Comparison of ENCODE assay signal across 1 cellular context in the genomic region with DNA sequence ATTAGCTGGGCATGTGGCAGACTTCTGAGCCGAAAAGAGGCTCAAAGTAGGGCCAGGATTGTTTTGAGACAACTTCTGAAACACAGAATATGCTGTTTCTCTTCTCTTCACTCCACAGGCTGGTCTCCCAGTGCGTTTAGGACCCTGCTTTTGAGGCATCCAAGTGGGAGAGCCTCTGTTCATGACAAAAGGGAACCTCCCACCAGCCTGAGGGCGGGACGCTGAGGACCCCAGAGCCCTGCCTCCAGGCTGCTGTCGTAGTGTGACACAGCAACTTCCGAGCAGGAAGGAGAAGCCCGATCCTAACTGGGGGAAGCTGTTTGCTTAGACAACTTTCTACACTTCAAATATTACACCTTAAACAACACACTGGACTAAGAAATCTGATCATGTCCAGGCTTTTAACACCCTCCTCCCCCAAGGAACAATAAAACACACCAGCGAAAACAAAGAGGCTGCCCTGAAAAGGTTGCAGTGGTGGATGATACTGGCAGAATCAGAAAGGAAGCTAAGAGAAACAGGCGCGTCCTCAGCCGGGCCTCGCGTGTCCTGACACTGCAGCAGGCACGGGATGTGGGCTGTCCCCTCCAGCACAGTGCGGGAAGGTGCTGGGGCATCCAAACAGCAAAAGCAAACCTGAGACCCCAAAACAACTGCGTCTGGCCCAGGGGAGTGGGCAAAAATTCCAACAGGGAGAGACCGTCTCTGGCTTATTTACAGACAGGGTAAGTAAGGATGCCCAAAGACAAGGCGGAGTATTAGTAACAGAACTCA.
TF ChIP-seq lines count a peak whose summit lies in the region.

No MANE protein-coding gene starts in this region.

TF ChIP-seq in HEK293, 187 proteins besides CTCF, POLR2A, EP300 and RAD21 (continued from another document and continues in another):
- TF ChIP-seq, protein P1, sequence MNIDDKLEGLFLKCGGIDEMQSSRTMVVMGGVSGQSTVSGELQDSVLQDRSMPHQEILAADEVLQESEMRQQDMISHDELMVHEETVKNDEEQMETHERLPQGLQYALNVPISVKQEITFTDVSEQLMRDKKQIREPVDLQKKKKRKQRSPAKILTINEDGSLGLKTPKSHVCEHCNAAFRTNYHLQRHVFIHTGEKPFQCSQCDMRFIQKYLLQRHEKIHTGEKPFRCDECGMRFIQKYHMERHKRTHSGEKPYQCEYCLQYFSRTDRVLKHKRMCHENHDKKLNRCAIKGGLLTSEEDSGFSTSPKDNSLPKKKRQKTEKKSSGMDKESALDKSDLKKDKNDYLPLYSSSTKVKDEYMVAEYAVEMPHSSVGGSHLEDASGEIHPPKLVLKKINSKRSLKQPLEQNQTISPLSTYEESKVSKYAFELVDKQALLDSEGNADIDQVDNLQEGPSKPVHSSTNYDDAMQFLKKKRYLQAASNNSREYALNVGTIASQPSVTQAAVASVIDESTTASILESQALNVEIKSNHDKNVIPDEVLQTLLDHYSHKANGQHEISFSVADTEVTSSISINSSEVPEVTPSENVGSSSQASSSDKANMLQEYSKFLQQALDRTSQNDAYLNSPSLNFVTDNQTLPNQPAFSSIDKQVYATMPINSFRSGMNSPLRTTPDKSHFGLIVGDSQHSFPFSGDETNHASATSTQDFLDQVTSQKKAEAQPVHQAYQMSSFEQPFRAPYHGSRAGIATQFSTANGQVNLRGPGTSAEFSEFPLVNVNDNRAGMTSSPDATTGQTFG (tag by site-specific recombination; IDR thresholded peaks at IDR 0.05; ENCODE audit: borderline replicate concordance) = no peak
- no peak for TF ChIP-seq ZNF223 (tag by site-specific recombination; IDR thresholded peaks at IDR 0.05)
- TF ChIP-seq, protein P2, sequence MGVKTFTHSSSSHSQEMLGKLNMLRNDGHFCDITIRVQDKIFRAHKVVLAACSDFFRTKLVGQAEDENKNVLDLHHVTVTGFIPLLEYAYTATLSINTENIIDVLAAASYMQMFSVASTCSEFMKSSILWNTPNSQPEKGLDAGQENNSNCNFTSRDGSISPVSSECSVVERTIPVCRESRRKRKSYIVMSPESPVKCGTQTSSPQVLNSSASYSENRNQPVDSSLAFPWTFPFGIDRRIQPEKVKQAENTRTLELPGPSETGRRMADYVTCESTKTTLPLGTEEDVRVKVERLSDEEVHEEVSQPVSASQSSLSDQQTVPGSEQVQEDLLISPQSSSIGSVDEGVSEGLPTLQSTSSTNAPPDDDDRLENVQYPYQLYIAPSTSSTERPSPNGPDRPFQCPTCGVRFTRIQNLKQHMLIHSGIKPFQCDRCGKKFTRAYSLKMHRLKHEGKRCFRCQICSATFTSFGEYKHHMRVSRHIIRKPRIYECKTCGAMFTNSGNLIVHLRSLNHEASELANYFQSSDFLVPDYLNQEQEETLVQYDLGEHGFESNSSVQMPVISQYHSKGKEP (tag by site-specific recombination; IDR thresholded peaks at IDR 0.05) = peak; percentile 16; the same call in 1 of the 2 replicates
- TF ChIP-seq ZNF433 (tag by site-specific recombination; IDR thresholded peaks at IDR 0.05; ENCODE audit: low read depth) = no peak
- no peak for TF ChIP-seq ZNF701 (tag by site-specific recombination; IDR thresholded peaks at IDR 0.05)
- TF ChIP-seq ZNF621 (tag by site-specific recombination; IDR thresholded peaks at IDR 0.05) = no peak
- peak; percentile 36 for TF ChIP-seq EGR2 (tag by site-specific recombination; IDR thresholded peaks at IDR 0.05; ENCODE audit: low read depth)
- peak; percentile 77; the same call in 1 of the 2 replicates for TF ChIP-seq TRIM28 (IDR thresholded peaks at IDR 0.05; ENCODE audit: borderline replicate concordance, low read length)
- TF ChIP-seq, protein P3, sequence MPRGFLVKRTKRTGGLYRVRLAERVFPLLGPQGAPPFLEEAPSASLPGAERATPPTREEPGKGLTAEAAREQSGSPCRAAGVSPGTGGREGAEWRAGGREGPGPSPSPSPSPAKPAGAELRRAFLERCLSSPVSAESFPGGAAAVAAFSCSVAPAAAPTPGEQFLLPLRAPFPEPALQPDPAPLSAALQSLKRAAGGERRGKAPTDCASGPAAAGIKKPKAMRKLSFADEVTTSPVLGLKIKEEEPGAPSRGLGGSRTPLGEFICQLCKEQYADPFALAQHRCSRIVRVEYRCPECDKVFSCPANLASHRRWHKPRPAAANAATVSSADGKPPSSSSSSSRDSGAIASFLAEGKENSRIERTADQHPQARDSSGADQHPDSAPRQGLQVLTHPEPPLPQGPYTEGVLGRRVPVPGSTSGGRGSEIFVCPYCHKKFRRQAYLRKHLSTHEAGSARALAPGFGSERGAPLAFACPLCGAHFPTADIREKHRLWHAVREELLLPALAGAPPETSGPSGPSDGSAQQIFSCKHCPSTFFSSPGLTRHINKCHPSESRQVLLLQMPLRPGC (tag by site-specific recombination; IDR thresholded peaks at IDR 0.05) = no peak
- TF ChIP-seq ZNF239 (tag by site-specific recombination; IDR thresholded peaks at IDR 0.05) = no peak
- TF ChIP-seq, protein P4, sequence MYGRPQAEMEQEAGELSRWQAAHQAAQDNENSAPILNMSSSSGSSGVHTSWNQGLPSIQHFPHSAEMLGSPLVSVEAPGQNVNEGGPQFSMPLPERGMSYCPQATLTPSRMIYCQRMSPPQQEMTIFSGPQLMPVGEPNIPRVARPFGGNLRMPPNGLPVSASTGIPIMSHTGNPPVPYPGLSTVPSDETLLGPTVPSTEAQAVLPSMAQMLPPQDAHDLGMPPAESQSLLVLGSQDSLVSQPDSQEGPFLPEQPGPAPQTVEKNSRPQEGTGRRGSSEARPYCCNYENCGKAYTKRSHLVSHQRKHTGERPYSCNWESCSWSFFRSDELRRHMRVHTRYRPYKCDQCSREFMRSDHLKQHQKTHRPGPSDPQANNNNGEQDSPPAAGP (tag by site-specific recombination; IDR thresholded peaks at IDR 0.05) = no peak
- no peak for TF ChIP-seq ZNF157 (tag by site-specific recombination; IDR thresholded peaks at IDR 0.05)
- peak; percentile 42 for TF ChIP-seq ZBTB8A (tag by site-specific recombination; IDR thresholded peaks at IDR 0.05)
- TF ChIP-seq ZNF600 (tag by site-specific recombination; IDR thresholded peaks at IDR 0.05) = 0 out of 2 replicates have a peak, but pooled peaks have one; percentile 26
- no peak for TF ChIP-seq GLIS2 (tag by site-specific recombination; IDR thresholded peaks at IDR 0.05)
- no peak for TF ChIP-seq IKZF3 (tag by site-specific recombination; IDR thresholded peaks at IDR 0.05)
- peak; percentile 94 for TF ChIP-seq ZNF335 (tag by site-specific recombination; conservative IDR thresholded peaks at IDR 0.05)
- TF ChIP-seq BCL11B (tag by site-specific recombination; IDR thresholded peaks at IDR 0.05; ENCODE audit: low read depth) = no peak
- TF ChIP-seq RBAK (tag by site-specific recombination; IDR thresholded peaks at IDR 0.05) = no peak
- TF ChIP-seq, protein P5, sequence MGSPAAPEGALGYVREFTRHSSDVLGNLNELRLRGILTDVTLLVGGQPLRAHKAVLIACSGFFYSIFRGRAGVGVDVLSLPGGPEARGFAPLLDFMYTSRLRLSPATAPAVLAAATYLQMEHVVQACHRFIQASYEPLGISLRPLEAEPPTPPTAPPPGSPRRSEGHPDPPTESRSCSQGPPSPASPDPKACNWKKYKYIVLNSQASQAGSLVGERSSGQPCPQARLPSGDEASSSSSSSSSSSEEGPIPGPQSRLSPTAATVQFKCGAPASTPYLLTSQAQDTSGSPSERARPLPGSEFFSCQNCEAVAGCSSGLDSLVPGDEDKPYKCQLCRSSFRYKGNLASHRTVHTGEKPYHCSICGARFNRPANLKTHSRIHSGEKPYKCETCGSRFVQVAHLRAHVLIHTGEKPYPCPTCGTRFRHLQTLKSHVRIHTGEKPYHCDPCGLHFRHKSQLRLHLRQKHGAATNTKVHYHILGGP (tag by site-specific recombination; IDR thresholded peaks at IDR 0.05) = no peak
- TF ChIP-seq ZIC2 (tag by site-specific recombination; IDR thresholded peaks at IDR 0.05) = peak; percentile 25; the same call in 1 of the 2 replicates
- TF ChIP-seq, protein P6, sequence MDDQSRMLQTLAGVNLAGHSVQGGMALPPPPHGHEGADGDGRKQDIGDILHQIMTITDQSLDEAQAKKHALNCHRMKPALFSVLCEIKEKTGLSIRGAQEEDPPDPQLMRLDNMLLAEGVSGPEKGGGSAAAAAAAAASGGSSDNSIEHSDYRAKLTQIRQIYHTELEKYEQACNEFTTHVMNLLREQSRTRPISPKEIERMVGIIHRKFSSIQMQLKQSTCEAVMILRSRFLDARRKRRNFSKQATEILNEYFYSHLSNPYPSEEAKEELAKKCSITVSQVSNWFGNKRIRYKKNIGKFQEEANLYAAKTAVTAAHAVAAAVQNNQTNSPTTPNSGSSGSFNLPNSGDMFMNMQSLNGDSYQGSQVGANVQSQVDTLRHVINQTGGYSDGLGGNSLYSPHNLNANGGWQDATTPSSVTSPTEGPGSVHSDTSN (CRISPR knock-in tag; IDR thresholded peaks at IDR 0.05) = no peak
- TF ChIP-seq ZNF629 (tag by site-specific recombination; IDR thresholded peaks at IDR 0.05) = no peak
- TF ChIP-seq SCRT2 (tag by site-specific recombination; IDR thresholded peaks at IDR 0.05) = no peak
- TF ChIP-seq, protein P7, sequence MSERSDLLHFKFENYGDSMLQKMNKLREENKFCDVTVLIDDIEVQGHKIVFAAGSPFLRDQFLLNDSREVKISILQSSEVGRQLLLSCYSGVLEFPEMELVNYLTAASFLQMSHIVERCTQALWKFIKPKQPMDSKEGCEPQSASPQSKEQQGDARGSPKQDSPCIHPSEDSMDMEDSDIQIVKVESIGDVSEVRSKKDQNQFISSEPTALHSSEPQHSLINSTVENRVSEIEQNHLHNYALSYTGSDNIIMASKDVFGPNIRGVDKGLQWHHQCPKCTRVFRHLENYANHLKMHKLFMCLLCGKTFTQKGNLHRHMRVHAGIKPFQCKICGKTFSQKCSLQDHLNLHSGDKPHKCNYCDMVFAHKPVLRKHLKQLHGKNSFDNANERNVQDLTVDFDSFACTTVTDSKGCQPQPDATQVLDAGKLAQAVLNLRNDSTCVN (tag by site-specific recombination; optimal IDR thresholded peaks at IDR 0.05) = peak; percentile 25
- TF ChIP-seq ZBTB48 (tag by site-specific recombination; IDR thresholded peaks at IDR 0.05) = no peak
- TF ChIP-seq, protein P8, sequence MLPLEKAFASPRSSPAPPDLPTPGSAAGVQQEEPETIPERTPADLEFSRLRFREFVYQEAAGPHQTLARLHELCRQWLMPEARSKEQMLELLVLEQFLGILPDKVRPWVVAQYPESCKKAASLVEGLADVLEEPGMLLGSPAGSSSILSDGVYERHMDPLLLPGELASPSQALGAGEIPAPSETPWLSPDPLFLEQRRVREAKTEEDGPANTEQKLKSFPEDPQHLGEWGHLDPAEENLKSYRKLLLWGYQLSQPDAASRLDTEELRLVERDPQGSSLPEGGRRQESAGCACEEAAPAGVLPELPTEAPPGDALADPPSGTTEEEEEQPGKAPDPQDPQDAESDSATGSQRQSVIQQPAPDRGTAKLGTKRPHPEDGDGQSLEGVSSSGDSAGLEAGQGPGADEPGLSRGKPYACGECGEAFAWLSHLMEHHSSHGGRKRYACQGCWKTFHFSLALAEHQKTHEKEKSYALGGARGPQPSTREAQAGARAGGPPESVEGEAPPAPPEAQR (tag by site-specific recombination; IDR thresholded peaks at IDR 0.05) = no peak
- no peak for TF ChIP-seq ZNF549 (tag by site-specific recombination; IDR thresholded peaks at IDR 0.05)
- no peak for TF ChIP-seq ZNF610 (tag by site-specific recombination; IDR thresholded peaks at IDR 0.05; ENCODE audit: borderline replicate concordance)
- TF ChIP-seq ZNF169 (tag by site-specific recombination; IDR thresholded peaks at IDR 0.05) = no peak
- no peak for TF ChIP-seq ZBTB1 (tag by site-specific recombination; IDR thresholded peaks at IDR 0.05)
- no peak for TF ChIP-seq ZNF19 (tag by site-specific recombination; IDR thresholded peaks at IDR 0.05; ENCODE audit: low read depth)
- no peak for TF ChIP-seq HOXD13 (CRISPR knock-in tag; IDR thresholded peaks at IDR 0.05; ENCODE audit: borderline replicate concordance)
- TF ChIP-seq ZNF707 (tag by site-specific recombination; IDR thresholded peaks at IDR 0.05) = no peak
- TF ChIP-seq ZNF366 (tag by site-specific recombination; conservative IDR thresholded peaks at IDR 0.05) = 0 out of 2 replicates have a peak, but pooled peaks have one; percentile 12
- no peak for TF ChIP-seq ZNF558 (tag by site-specific recombination; IDR thresholded peaks at IDR 0.05)
- TF ChIP-seq ZNF266 (tag by site-specific recombination; IDR thresholded peaks at IDR 0.05; ENCODE audit: low read depth) = no peak
- TF ChIP-seq ZNF664 (tag by site-specific recombination; IDR thresholded peaks at IDR 0.05) = no peak
- TF ChIP-seq SP3 (tag by site-specific recombination; IDR thresholded peaks at IDR 0.05) = peak; percentile 63
- no peak for TF ChIP-seq ZSCAN23 (tag by site-specific recombination; IDR thresholded peaks at IDR 0.05)
- no peak for TF ChIP-seq ZNF544 (tag by site-specific recombination; IDR thresholded peaks at IDR 0.05)
- TF ChIP-seq, protein P9, sequence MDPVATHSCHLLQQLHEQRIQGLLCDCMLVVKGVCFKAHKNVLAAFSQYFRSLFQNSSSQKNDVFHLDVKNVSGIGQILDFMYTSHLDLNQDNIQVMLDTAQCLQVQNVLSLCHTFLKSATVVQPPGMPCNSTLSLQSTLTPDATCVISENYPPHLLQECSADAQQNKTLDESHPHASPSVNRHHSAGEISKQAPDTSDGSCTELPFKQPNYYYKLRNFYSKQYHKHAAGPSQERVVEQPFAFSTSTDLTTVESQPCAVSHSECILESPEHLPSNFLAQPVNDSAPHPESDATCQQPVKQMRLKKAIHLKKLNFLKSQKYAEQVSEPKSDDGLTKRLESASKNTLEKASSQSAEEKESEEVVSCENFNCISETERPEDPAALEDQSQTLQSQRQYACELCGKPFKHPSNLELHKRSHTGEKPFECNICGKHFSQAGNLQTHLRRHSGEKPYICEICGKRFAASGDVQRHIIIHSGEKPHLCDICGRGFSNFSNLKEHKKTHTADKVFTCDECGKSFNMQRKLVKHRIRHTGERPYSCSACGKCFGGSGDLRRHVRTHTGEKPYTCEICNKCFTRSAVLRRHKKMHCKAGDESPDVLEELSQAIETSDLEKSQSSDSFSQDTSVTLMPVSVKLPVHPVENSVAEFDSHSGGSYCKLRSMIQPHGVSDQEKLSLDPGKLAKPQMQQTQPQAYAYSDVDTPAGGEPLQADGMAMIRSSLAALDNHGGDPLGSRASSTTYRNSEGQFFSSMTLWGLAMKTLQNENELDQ (tag by site-specific recombination; IDR thresholded peaks at IDR 0.05; ENCODE audit: low read depth) = no peak
- TF ChIP-seq SCRT1 (tag by site-specific recombination; IDR thresholded peaks at IDR 0.05; ENCODE audit: borderline replicate concordance) = no peak
